Comparison of ENCODE assay signal across 21 cellular contexts in genomic region chr7:148182264-148182663, GRCh38.
"Had no signal": no experiment of that assay in that cellular context is flagged by ENCODE, and none has a peak within 500 bp of the region (broad histone marks: within the 10 kb centered on the region; RNA-seq: fewer than 3 reads in every experiment).

No MANE protein-coding gene starts in this region.

- ATAC-seq: mucosa of descending colon had no signal

- H2AFZ ChIP-seq: neural progenitor cell had no signal

- H3K4me2 ChIP-seq: neural progenitor cell had no signal

- H3K9ac ChIP-seq: neural progenitor cell had no signal

- H3K27me3 ChIP-seq: neural progenitor cell, thyroid gland had no signal

- H3K36me3 ChIP-seq: neural progenitor cell, thyroid gland had no signal

- DNase-seq: activated CD4-positive, alpha-beta memory T cell treated with anti-CD3 and anti-CD28 coated beads for 36 hours; activated CD4-positive, alpha-beta T cell treated with anti-CD3 and anti-CD28 coated beads for 48 hours; activated naive CD4-positive, alpha-beta T cell treated with anti-CD3 and anti-CD28 coated beads for 36 hours; activated naive CD8-positive, alpha-beta T cell treated with anti-CD3 and anti-CD28 coated beads, Interleukin-2, amount 10 ng/mL, durations not matched to agents 7 days and 5 days; activated T-cell treated with anti-CD3 and anti-CD28 coated beads, Interleukin-2, amount 50 U/mL, for 48 hours; amygdala; caudate nucleus; effector CD4-positive, alpha-beta T cell; foreskin fibroblast; kidney; mucosa of descending colon; retina; stimulated activated CD4-positive, alpha-beta T cell treated with anti-CD3 and anti-CD28 coated beads, Interleukin-4, amount 100 ng/mL, for 24 hours; substantia nigra; T-helper 9 cell; thyroid gland had no signal

- H3K4me3 Mint-ChIP-seq: activated CD4-positive, alpha-beta memory T cell treated with anti-CD3 and anti-CD28 coated beads for 36 hours; activated naive CD4-positive, alpha-beta T cell treated with anti-CD3 and anti-CD28 coated beads for 36 hours; activated naive CD8-positive, alpha-beta T cell treated with anti-CD3 and anti-CD28 coated beads, Interleukin-2, amount 10 ng/mL, durations not matched to agents 7 days and 5 days; dendritic cell treated with granulocyte-macrophage colony-stimulating factor and Interleukin-4, amounts not matched to agents 40 ng/mL and 50 ng/mL, for 4 days; memory B cell; neural progenitor cell; stimulated activated naive CD8-positive, alpha-beta T cell treated with anti-CD3 and anti-CD28 coated beads, Interleukin-15, Interleukin-2, amounts not matched to agents 100 ng/mL and 50 ng/mL, for 24 hours had no signal

- H3K4me3 ChIP-seq: mucosa of descending colon, neural progenitor cell, thyroid gland had no signal

- H3K4me1 ChIP-seq: neural progenitor cell, thyroid gland had no signal

- H3K9me3 Mint-ChIP-seq: activated CD4-positive, alpha-beta memory T cell treated with anti-CD3 and anti-CD28 coated beads for 36 hours; activated naive CD4-positive, alpha-beta T cell treated with anti-CD3 and anti-CD28 coated beads for 36 hours; activated naive CD8-positive, alpha-beta T cell treated with anti-CD3 and anti-CD28 coated beads, Interleukin-2, amount 10 ng/mL, durations not matched to agents 7 days and 5 days; dendritic cell treated with granulocyte-macrophage colony-stimulating factor and Interleukin-4, amounts not matched to agents 40 ng/mL and 50 ng/mL, for 4 days; memory B cell; neural progenitor cell; stimulated activated naive CD8-positive, alpha-beta T cell treated with anti-CD3 and anti-CD28 coated beads, Interleukin-15, Interleukin-2, amounts not matched to agents 100 ng/mL and 50 ng/mL, for 24 hours had no signal

- H3K27me3 Mint-ChIP-seq: dendritic cell treated with granulocyte-macrophage colony-stimulating factor and Interleukin-4, amounts not matched to agents 40 ng/mL and 50 ng/mL, for 4 days; progenitor cell of endocrine pancreas had no signal

- H3K4me1 Mint-ChIP-seq: activated naive CD8-positive, alpha-beta T cell treated with anti-CD3 and anti-CD28 coated beads, Interleukin-2, amount 10 ng/mL, durations not matched to agents 7 days and 5 days; memory B cell had no signal

- H3K9me3 ChIP-seq: mucosa of descending colon, thyroid gland had no signal

- H3K27ac ChIP-seq: neural progenitor cell, thyroid gland had no signal

- H3K27ac Mint-ChIP-seq: activated CD4-positive, alpha-beta memory T cell treated with anti-CD3 and anti-CD28 coated beads for 36 hours; activated naive CD4-positive, alpha-beta T cell treated with anti-CD3 and anti-CD28 coated beads for 36 hours; activated naive CD8-positive, alpha-beta T cell treated with anti-CD3 and anti-CD28 coated beads, Interleukin-2, amount 10 ng/mL, durations not matched to agents 7 days and 5 days; dendritic cell treated with granulocyte-macrophage colony-stimulating factor and Interleukin-4, amounts not matched to agents 40 ng/mL and 50 ng/mL, for 4 days; memory B cell; neural progenitor cell; progenitor cell of endocrine pancreas; stimulated activated naive CD8-positive, alpha-beta T cell treated with anti-CD3 and anti-CD28 coated beads, Interleukin-15, Interleukin-2, amounts not matched to agents 100 ng/mL and 50 ng/mL, for 24 hours had no signal

- H3K36me3 Mint-ChIP-seq: activated CD4-positive, alpha-beta memory T cell treated with anti-CD3 and anti-CD28 coated beads for 36 hours; activated naive CD8-positive, alpha-beta T cell treated with anti-CD3 and anti-CD28 coated beads, Interleukin-2, amount 10 ng/mL, durations not matched to agents 7 days and 5 days; memory B cell; neural progenitor cell had no signal
